In genomic region chr9:113137196-113138168, GRCh38 we compare ENCODE assay signal across 1 cellular context.
TF ChIP-seq lines count a peak whose summit lies in the region.

No MANE protein-coding gene starts in this region.

TF ChIP-seq in HepG2, 621 proteins besides CTCF, POLR2A, EP300 and RAD21 (continued from another document):
- no peak for TF ChIP-seq MAFK (conservative IDR thresholded peaks at IDR 0.05 in 1 of 2, IDR thresholded peaks at IDR 0.05 in 1 of 2; ENCODE audit: low read length in 2 of 2)
TF ChIP-seq in HepG2: peak in this region for 20.
